ENCODE assay signal across 1 cellular context in the genomic region with DNA sequence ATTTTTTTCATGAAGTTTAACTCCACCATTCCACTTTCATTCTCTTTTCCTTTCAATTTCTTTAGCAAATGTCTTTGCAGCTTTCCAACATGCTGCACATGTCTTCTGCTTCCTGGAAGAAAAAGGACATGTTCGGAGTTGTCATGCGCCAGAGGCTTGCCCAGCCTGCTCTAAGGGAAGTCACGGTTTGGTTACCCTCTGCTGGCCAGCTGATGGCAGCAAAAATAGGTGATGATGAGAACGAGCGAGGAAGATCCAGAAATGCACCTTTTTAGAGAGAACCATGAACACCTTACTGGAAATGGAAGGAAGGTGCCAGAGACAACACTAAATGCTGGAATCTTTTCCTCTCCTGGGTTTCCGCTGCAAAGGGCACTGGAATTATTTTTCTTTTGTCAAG.
TF ChIP-seq lines count a peak whose summit lies in the region.

No MANE protein-coding gene starts in this region.

TF ChIP-seq in K562, 482 proteins besides CTCF, POLR2A, EP300 and RAD21:
- 0 out of 4 replicates have a peak, but pooled peaks have one; percentile 16 to 29 for TF ChIP-seq NRF1 (conservative IDR thresholded peaks at IDR 0.05 in 1 of 2, IDR thresholded peaks at IDR 0.05 in 1 of 2)
- TF ChIP-seq ZNF699 (CRISPR knock-in tag; IDR thresholded peaks at IDR 0.05; ENCODE audit: insufficient replicate concordance), result no peak
